16 cellular contexts compared by ENCODE assay signal in the genomic region with DNA sequence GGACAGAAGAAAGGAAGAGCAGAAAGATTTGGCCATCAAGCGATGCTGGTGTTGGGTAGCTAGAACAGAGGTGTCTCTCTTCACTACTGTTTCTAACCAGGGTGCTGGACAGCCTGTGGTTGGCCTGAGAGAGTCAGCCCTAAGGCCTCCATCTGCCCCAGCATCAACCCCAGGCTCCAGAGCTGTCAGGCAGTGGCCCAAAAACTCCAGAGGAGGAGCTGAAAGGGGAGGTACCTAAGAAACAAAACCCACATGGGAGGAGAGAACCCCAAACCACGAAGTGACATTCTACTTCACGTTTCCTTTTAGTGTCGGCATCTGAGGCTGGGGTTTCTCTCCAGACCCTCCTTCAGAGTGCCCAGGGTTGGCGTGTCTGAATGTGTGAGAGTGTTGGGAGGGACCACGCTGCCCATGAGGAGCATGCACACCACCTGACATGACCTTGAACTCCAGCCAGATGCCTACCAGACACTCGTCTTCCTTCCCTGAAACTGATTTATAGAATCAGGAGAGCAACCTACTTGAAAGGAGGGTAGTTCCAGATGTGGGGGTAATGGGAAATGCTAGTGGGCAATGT.
DNase-seq lines count a peak whose midpoint lies in the region; ATAC-seq, FAIRE-seq and TF ChIP-seq lines count a peak whose summit lies in the region.
"Had no signal": no experiment of that assay in that cellular context is flagged by ENCODE, and none has a peak within 500 bp of the region (broad histone marks: within the 10 kb centered on the region; RNA-seq: fewer than 3 reads in every experiment).

No MANE protein-coding gene starts in this region.

- no peak for TF ChIP-seq CTCF in left ventricle myocardium inferior (IDR thresholded peaks at IDR 0.05; ENCODE audit: borderline replicate concordance)

- H3K27me3 Mint-ChIP-seq in activated naive CD8-positive, alpha-beta T cell treated with anti-CD3 and anti-CD28 coated beads, Interleukin-2, amount 10 ng/mL, durations not matched to agents 7 days and 5 days: peaks cover 8% of the 10 kb centered on the region
- H3K27me3 Mint-ChIP-seq in activated naive CD8-positive, alpha-beta T cell treated with anti-CD3 and anti-CD28 coated beads for 36 hours: no peaks in the 10 kb centered on the region
- H3K27me3 Mint-ChIP-seq in T-helper 17 cell: no peaks in the 10 kb centered on the region

- FAIRE-seq in GM12892 (lab: Jason Lieb, UNC): no peak
- FAIRE-seq: A204.1, H1 had no signal

- peaks cover 29% of the 10 kb centered on the region for H3K36me3 ChIP-seq in left ventricle myocardium inferior

- peak overlapping the region; percentile 37 for H3K27ac Mint-ChIP-seq in activated naive CD8-positive, alpha-beta T cell treated with anti-CD3 and anti-CD28 coated beads, Interleukin-2, amount 10 ng/mL, durations not matched to agents 7 days and 5 days
- no peak overlapping the region for H3K27ac Mint-ChIP-seq in activated naive CD8-positive, alpha-beta T cell treated with anti-CD3 and anti-CD28 coated beads for 36 hours
- H3K27ac Mint-ChIP-seq in T-helper 17 cell: peak overlapping the region; percentile 27

- no peak overlapping the region for H3K4me3 ChIP-seq in left ventricle myocardium inferior

- peaks cover 7% of the 10 kb centered on the region for H3K36me3 Mint-ChIP-seq in activated naive CD8-positive, alpha-beta T cell treated with anti-CD3 and anti-CD28 coated beads, Interleukin-2, amount 10 ng/mL, durations not matched to agents 7 days and 5 days
- no peaks in the 10 kb centered on the region for H3K36me3 Mint-ChIP-seq in activated naive CD8-positive, alpha-beta T cell treated with anti-CD3 and anti-CD28 coated beads for 36 hours
- no peaks in the 10 kb centered on the region for H3K36me3 Mint-ChIP-seq in T-helper 17 cell (ENCODE audit: low read depth)

- peaks cover 29% of the 10 kb centered on the region for H3K4me1 Mint-ChIP-seq in activated naive CD8-positive, alpha-beta T cell treated with anti-CD3 and anti-CD28 coated beads, Interleukin-2, amount 10 ng/mL, durations not matched to agents 7 days and 5 days
- peaks cover 8% of the 10 kb centered on the region for H3K4me1 Mint-ChIP-seq in activated naive CD8-positive, alpha-beta T cell treated with anti-CD3 and anti-CD28 coated beads for 36 hours
- H3K4me1 Mint-ChIP-seq in T-helper 17 cell: peaks cover 29% of the 10 kb centered on the region

- H3K9me3 Mint-ChIP-seq in activated naive CD8-positive, alpha-beta T cell treated with anti-CD3 and anti-CD28 coated beads, Interleukin-2, amount 10 ng/mL, durations not matched to agents 7 days and 5 days: no peaks in the 10 kb centered on the region
- no peaks in the 10 kb centered on the region for H3K9me3 Mint-ChIP-seq in activated naive CD8-positive, alpha-beta T cell treated with anti-CD3 and anti-CD28 coated beads for 36 hours

- H3K4me3 Mint-ChIP-seq in activated naive CD8-positive, alpha-beta T cell treated with anti-CD3 and anti-CD28 coated beads, Interleukin-2, amount 10 ng/mL, durations not matched to agents 7 days and 5 days: peak overlapping the region; percentile 48
- H3K4me3 Mint-ChIP-seq in activated naive CD8-positive, alpha-beta T cell treated with anti-CD3 and anti-CD28 coated beads for 36 hours: no peak overlapping the region
- no peak overlapping the region for H3K4me3 Mint-ChIP-seq in T-helper 17 cell

- H3K27ac ChIP-seq in left ventricle myocardium inferior (replicated peaks): peak overlapping the region; percentile 10
- H3K27ac ChIP-seq: C4-2B had no signal

- no peaks in the 10 kb centered on the region for H3K9me3 ChIP-seq in T-helper 17 cell (ENCODE audit: control insufficient read depth, low read length, poor library complexity, severe bottlenecking)
- H3K9me3 ChIP-seq in left ventricle myocardium inferior (replicated peaks): no peaks in the 10 kb centered on the region

- TF ChIP-seq POLR2A in GM12892 (IDR thresholded peaks at IDR 0.05; ENCODE audit: low read depth, low read length): no peak

- POLR2A ChIA-PET in activated naive CD8-positive, alpha-beta T cell treated with anti-CD3 and anti-CD28 coated beads, Interleukin-2, amount 10 ng/mL, durations not matched to agents 7 days and 5 days (lab: Charles Lee): interaction anchor here (0.7 to 2.4 kb wide), 2 partner anchors 11 to 167 kb away, joined by 3 to 6 read pairs; a partner anchor contains a TSS

- peaks cover 91% of the 10 kb centered on the region for H3K4me1 ChIP-seq in left ventricle myocardium inferior

- DNase-seq in activated naive CD8-positive, alpha-beta T cell treated with anti-CD3 and anti-CD28 coated beads, Interleukin-2, amount 10 ng/mL, durations not matched to agents 7 days and 5 days: no peak
- DNase-seq in activated naive CD8-positive, alpha-beta T cell treated with anti-CD3 and anti-CD28 coated beads for 36 hours: no peak
- no peak for DNase-seq in T-helper 17 cell
- DNase-seq in left ventricle myocardium inferior: no peak
- no peak for DNase-seq in sciatic nerve (ENCODE audit: low spot score)
- DNase-seq in EL: no peak
- DNase-seq in GM12892 (ENCODE audit: insufficient read length): no peak
- DNase-seq: DMS53, KG1, NCI-H1092, NCI-H2227 treated with DMSO at 0.1 percent for 48 hours, NCI-H526 had no signal

- intact Hi-C loops in left ventricle myocardium inferior (cut with micrococcal nuclease): no loop called here
- intact Hi-C loops in sciatic nerve (cut with DNase I): no loop called here

- no peaks in the 10 kb centered on the region for H3K27me3 ChIP-seq in left ventricle myocardium inferior (ENCODE audit: low read depth)

- ATAC-seq in activated naive CD8-positive, alpha-beta T cell treated with anti-CD3 and anti-CD28 coated beads, Interleukin-2, amount 10 ng/mL, durations not matched to agents 7 days and 5 days (ENCODE audit: low read depth): peak; percentile 63
- ATAC-seq in T-helper 17 cell (no peak), sciatic nerve (peak; percentile 4), GM21825 (IDR thresholded peaks at IDR 0.05; ENCODE audit: unreplicated experiment) (no peak)

Comparison
In these comparisons a context has a peak if more than half of its experiments do, and no peak if none do; other contexts are left out.
1. ATAC-seq: peak in activated naive CD8-positive, alpha-beta T cell treated with anti-CD3 and anti-CD28 coated beads, Interleukin-2, amount 10 ng/mL, durations not matched to agents 7 days and 5 days (single experiment) and sciatic nerve (single experiment); none in T-helper 17 cell (single experiment) and GM21825 (single experiment).